In genomic region chr16:53281280-53281679, GRCh38 we compare ENCODE assay signal across 33 cellular contexts.
"Had no signal": no experiment of that assay in that cellular context is flagged by ENCODE, and none has a peak within 500 bp of the region (broad histone marks: within the 10 kb centered on the region; RNA-seq: fewer than 3 reads in every experiment).

No MANE protein-coding gene starts in this region.

- FAIRE-seq: endometrium, frontal cortex, keratinocyte, small intestine had no signal

- H3K4me1 ChIP-seq: colonic mucosa, thyroid gland, upper lobe of right lung had no signal

- H3K27me3 ChIP-seq: body of pancreas, colonic mucosa, esophagus squamous epithelium, neutrophil, sigmoid colon, thyroid gland, upper lobe of right lung had no signal

- ATAC-seq: body of pancreas; left colon; stimulated activated effector memory CD8-positive, alpha-beta T cell treated with anti-CD3 and anti-CD28 coated beads, Interleukin-12 subunit alpha, Interleukin-12 subunit beta, amount 100 ng/mL, for 72 hours; T-helper 17 cell; upper lobe of right lung had no signal

- DNase-seq: activated CD4-positive, alpha-beta memory T cell treated with anti-CD3 and anti-CD28 coated beads for 36 hours; activated CD4-positive, alpha-beta T cell treated with anti-CD3 and anti-CD28 coated beads, Interleukin-2, amount 10 ng/mL, durations not matched to agents 24 days and 14 days; activated CD4-positive, CD25-positive, alpha-beta regulatory T cell treated with anti-CD3 and anti-CD28 coated beads, Interleukin-2, amount 50 U/mL, for 72 hours; activated CD8-positive, alpha-beta memory T cell treated with anti-CD3 and anti-CD28 coated beads, Interleukin-2, amount 50 U/mL, for 4 hours; activated gamma-delta T cell; activated naive CD4-positive, alpha-beta T cell treated with anti-CD3 and anti-CD28 coated beads, Interleukin-2, amount 10 ng/mL, durations not matched to agents 7 days and 5 days; activated T-cell treated with anti-CD3 and anti-CD28 coated beads, Interleukin-2, amount 50 U/mL, for 1 hour; aorta; body of pancreas; cerebellar nuclear complex; colonic mucosa; effector CD8-positive, alpha-beta T cell; esophagus squamous epithelium; glutamatergic neuron; hippocampal formation; left colon; mammary epithelial cell; naive B cell; nephron progenitor cell; sigmoid colon; small intestine; stimulated activated CD4-positive, alpha-beta T cell treated with anti-CD3 and anti-CD28 coated beads, Interleukin-4, amount 100 ng/mL, for 24 hours; T-helper 17 cell; T1000; thyroid gland; upper lobe of right lung had no signal

- H3K27ac ChIP-seq: colonic mucosa, epithelial cell of prostate, neutrophil, SK-N-MC, thyroid gland, upper lobe of right lung had no signal

- H3K4me3 ChIP-seq: body of pancreas, colonic mucosa, esophagus squamous epithelium, sigmoid colon, SK-N-MC, thyroid gland, upper lobe of right lung had no signal

- H3K9me3 ChIP-seq: body of pancreas, colonic mucosa, esophagus squamous epithelium, neutrophil, sigmoid colon, thyroid gland, upper lobe of right lung had no signal
